ENCODE assay signal across 1 cellular context in the genomic region with DNA sequence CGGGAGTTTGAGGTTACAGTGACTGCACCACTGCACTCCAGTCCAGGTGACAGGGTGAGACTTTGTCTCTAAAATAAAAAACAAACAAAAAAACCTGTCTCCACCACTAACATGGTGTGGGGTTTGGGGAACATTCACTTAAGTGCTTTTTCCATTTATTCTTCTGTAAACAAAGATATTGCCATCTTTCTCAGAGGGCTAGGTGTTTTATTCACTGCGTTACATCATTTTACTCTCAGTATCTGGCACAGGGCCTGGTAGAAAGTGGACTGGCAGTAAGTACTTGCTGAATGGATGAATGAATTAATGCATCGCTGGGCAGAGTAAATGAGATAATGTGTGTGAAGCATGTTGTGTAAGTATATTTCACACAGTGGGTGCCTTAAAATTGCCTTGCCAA.
TF ChIP-seq lines count a peak whose summit lies in the region.

No MANE protein-coding gene starts in this region.

TF ChIP-seq in HEK293, 187 proteins besides CTCF, POLR2A, EP300 and RAD21 (continued from another document):
- TF ChIP-seq, protein P1, sequence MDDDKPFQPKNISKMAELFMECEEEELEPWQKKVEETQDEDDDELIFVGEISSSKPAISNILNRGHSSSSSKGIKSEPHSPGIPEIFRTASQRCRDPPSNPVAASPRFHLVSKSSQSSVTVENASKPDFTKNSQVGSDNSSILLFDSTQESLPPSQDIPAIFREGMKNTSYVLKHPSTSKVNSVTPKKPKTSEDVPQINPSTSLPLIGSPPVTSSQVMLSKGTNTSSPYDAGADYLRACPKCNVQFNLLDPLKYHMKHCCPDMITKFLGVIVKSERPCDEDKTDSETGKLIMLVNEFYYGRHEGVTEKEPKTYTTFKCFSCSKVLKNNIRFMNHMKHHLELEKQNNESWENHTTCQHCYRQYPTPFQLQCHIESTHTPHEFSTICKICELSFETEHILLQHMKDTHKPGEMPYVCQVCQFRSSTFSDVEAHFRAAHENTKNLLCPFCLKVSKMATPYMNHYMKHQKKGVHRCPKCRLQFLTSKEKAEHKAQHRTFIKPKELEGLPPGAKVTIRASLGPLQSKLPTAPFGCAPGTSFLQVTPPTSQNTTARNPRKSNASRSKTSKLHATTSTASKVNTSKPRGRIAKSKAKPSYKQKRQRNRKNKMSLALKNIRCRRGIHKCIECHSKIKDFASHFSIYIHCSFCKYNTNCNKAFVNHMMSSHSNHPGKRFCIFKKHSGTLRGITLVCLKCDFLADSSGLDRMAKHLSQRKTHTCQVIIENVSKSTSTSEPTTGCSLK (tag by site-specific recombination; IDR thresholded peaks at IDR 0.05), result no peak
- TF ChIP-seq, protein P2, sequence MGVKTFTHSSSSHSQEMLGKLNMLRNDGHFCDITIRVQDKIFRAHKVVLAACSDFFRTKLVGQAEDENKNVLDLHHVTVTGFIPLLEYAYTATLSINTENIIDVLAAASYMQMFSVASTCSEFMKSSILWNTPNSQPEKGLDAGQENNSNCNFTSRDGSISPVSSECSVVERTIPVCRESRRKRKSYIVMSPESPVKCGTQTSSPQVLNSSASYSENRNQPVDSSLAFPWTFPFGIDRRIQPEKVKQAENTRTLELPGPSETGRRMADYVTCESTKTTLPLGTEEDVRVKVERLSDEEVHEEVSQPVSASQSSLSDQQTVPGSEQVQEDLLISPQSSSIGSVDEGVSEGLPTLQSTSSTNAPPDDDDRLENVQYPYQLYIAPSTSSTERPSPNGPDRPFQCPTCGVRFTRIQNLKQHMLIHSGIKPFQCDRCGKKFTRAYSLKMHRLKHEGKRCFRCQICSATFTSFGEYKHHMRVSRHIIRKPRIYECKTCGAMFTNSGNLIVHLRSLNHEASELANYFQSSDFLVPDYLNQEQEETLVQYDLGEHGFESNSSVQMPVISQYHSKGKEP (tag by site-specific recombination; IDR thresholded peaks at IDR 0.05), result peak; percentile 42; the same call in 1 of the 2 replicates
- TF ChIP-seq ZNF473 (tag by site-specific recombination; IDR thresholded peaks at IDR 0.05) (no peak), MZF1 (tag by site-specific recombination; IDR thresholded peaks at IDR 0.05; ENCODE audit: borderline replicate concordance) (peak; percentile 41; the same call in 1 of the 2 replicates), ZNF501 (tag by site-specific recombination; IDR thresholded peaks at IDR 0.05) (no peak), ZNF76 (tag by site-specific recombination; IDR thresholded peaks at IDR 0.05; ENCODE audit: borderline replicate concordance, low read depth) (no peak), SCRT2 (tag by site-specific recombination; IDR thresholded peaks at IDR 0.05) (no peak), ZNF2 (tag by site-specific recombination; IDR thresholded peaks at IDR 0.05) (no peak), ZNF274 (IDR thresholded peaks at IDR 0.05; ENCODE audit: low read length) (no peak), ZNF274 (tag by site-specific recombination; IDR thresholded peaks at IDR 0.05; ENCODE audit: borderline replicate concordance) (no peak), ZNF585B (tag by site-specific recombination; IDR thresholded peaks at IDR 0.05) (no peak), ZNF324 (tag by site-specific recombination; IDR thresholded peaks at IDR 0.05) (no peak), ZNF184 (tag by site-specific recombination; IDR thresholded peaks at IDR 0.05) (no peak), ZNF510 (tag by site-specific recombination; IDR thresholded peaks at IDR 0.05; ENCODE audit: insufficient replicate concordance) (no peak), ZNF169 (tag by site-specific recombination; IDR thresholded peaks at IDR 0.05) (no peak), ZNF140 (tag by site-specific recombination; IDR thresholded peaks at IDR 0.05) (no peak), ZNF664 (tag by site-specific recombination; IDR thresholded peaks at IDR 0.05) (no peak), YY2 (tag by site-specific recombination; IDR thresholded peaks at IDR 0.05) (no peak), ZNF776 (tag by site-specific recombination; IDR thresholded peaks at IDR 0.05; ENCODE audit: borderline replicate concordance) (no peak), ZBTB20 (tag by site-specific recombination; IDR thresholded peaks at IDR 0.05) (no peak), GLI4 (tag by site-specific recombination; IDR thresholded peaks at IDR 0.05) (no peak), ZNF549 (tag by site-specific recombination; IDR thresholded peaks at IDR 0.05) (no peak), ZFP69B (tag by site-specific recombination; IDR thresholded peaks at IDR 0.05) (no peak), KLF10 (tag by site-specific recombination; IDR thresholded peaks at IDR 0.05) (no peak), ZBTB48 (tag by site-specific recombination; IDR thresholded peaks at IDR 0.05) (no peak)
- TF ChIP-seq, protein P3, sequence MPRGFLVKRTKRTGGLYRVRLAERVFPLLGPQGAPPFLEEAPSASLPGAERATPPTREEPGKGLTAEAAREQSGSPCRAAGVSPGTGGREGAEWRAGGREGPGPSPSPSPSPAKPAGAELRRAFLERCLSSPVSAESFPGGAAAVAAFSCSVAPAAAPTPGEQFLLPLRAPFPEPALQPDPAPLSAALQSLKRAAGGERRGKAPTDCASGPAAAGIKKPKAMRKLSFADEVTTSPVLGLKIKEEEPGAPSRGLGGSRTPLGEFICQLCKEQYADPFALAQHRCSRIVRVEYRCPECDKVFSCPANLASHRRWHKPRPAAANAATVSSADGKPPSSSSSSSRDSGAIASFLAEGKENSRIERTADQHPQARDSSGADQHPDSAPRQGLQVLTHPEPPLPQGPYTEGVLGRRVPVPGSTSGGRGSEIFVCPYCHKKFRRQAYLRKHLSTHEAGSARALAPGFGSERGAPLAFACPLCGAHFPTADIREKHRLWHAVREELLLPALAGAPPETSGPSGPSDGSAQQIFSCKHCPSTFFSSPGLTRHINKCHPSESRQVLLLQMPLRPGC (tag by site-specific recombination; IDR thresholded peaks at IDR 0.05), result no peak
- TF ChIP-seq, protein P4, sequence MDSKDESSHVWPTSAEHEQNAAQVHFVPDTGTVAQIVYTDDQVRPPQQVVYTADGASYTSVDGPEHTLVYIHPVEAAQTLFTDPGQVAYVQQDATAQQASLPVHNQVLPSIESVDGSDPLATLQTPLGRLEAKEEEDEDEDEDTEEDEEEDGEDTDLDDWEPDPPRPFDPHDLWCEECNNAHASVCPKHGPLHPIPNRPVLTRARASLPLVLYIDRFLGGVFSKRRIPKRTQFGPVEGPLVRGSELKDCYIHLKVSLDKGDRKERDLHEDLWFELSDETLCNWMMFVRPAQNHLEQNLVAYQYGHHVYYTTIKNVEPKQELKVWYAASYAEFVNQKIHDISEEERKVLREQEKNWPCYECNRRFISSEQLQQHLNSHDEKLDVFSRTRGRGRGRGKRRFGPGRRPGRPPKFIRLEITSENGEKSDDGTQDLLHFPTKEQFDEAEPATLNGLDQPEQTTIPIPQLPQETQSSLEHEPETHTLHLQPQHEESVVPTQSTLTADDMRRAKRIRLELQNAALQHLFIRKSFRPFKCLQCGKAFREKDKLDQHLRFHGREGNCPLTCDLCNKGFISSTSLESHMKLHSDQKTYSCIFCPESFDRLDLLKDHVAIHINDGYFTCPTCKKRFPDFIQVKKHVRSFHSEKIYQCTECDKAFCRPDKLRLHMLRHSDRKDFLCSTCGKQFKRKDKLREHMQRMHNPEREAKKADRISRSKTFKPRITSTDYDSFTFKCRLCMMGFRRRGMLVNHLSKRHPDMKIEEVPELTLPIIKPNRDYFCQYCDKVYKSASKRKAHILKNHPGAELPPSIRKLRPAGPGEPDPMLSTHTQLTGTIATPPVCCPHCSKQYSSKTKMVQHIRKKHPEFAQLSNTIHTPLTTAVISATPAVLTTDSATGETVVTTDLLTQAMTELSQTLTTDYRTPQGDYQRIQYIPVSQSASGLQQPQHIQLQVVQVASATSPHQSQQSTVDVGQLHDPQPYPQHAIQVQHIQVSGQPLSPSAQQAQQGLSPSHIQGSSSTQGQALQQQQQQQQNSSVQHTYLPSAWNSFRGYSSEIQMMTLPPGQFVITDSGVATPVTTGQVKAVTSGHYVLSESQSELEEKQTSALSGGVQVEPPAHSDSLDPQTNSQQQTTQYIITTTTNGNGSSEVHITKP (tag by site-specific recombination; IDR thresholded peaks at IDR 0.05), result 0 out of 2 replicates have a peak, but pooled peaks have one; percentile 9
- TF ChIP-seq, protein P5, sequence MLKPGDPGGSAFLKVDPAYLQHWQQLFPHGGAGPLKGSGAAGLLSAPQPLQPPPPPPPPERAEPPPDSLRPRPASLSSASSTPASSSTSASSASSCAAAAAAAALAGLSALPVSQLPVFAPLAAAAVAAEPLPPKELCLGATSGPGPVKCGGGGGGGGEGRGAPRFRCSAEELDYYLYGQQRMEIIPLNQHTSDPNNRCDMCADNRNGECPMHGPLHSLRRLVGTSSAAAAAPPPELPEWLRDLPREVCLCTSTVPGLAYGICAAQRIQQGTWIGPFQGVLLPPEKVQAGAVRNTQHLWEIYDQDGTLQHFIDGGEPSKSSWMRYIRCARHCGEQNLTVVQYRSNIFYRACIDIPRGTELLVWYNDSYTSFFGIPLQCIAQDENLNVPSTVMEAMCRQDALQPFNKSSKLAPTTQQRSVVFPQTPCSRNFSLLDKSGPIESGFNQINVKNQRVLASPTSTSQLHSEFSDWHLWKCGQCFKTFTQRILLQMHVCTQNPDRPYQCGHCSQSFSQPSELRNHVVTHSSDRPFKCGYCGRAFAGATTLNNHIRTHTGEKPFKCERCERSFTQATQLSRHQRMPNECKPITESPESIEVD (tag by site-specific recombination; IDR thresholded peaks at IDR 0.05), result peak; percentile 77
- TF ChIP-seq, protein P6, sequence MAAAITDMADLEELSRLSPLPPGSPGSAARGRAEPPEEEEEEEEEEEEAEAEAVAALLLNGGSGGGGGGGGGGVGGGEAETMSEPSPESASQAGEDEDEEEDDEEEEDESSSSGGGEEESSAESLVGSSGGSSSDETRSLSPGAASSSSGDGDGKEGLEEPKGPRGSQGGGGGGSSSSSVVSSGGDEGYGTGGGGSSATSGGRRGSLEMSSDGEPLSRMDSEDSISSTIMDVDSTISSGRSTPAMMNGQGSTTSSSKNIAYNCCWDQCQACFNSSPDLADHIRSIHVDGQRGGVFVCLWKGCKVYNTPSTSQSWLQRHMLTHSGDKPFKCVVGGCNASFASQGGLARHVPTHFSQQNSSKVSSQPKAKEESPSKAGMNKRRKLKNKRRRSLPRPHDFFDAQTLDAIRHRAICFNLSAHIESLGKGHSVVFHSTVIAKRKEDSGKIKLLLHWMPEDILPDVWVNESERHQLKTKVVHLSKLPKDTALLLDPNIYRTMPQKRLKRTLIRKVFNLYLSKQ (tag by site-specific recombination; IDR thresholded peaks at IDR 0.05; ENCODE audit: borderline replicate concordance), result no peak
- TF ChIP-seq, protein P7, sequence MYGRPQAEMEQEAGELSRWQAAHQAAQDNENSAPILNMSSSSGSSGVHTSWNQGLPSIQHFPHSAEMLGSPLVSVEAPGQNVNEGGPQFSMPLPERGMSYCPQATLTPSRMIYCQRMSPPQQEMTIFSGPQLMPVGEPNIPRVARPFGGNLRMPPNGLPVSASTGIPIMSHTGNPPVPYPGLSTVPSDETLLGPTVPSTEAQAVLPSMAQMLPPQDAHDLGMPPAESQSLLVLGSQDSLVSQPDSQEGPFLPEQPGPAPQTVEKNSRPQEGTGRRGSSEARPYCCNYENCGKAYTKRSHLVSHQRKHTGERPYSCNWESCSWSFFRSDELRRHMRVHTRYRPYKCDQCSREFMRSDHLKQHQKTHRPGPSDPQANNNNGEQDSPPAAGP (tag by site-specific recombination; IDR thresholded peaks at IDR 0.05), result no peak
- TF ChIP-seq, protein P8, sequence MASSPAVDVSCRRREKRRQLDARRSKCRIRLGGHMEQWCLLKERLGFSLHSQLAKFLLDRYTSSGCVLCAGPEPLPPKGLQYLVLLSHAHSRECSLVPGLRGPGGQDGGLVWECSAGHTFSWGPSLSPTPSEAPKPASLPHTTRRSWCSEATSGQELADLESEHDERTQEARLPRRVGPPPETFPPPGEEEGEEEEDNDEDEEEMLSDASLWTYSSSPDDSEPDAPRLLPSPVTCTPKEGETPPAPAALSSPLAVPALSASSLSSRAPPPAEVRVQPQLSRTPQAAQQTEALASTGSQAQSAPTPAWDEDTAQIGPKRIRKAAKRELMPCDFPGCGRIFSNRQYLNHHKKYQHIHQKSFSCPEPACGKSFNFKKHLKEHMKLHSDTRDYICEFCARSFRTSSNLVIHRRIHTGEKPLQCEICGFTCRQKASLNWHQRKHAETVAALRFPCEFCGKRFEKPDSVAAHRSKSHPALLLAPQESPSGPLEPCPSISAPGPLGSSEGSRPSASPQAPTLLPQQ (tag by site-specific recombination; IDR thresholded peaks at IDR 0.05), result no peak
- TF ChIP-seq, protein P9, sequence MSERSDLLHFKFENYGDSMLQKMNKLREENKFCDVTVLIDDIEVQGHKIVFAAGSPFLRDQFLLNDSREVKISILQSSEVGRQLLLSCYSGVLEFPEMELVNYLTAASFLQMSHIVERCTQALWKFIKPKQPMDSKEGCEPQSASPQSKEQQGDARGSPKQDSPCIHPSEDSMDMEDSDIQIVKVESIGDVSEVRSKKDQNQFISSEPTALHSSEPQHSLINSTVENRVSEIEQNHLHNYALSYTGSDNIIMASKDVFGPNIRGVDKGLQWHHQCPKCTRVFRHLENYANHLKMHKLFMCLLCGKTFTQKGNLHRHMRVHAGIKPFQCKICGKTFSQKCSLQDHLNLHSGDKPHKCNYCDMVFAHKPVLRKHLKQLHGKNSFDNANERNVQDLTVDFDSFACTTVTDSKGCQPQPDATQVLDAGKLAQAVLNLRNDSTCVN (tag by site-specific recombination; optimal IDR thresholded peaks at IDR 0.05), result no peak
- TF ChIP-seq, protein P10, sequence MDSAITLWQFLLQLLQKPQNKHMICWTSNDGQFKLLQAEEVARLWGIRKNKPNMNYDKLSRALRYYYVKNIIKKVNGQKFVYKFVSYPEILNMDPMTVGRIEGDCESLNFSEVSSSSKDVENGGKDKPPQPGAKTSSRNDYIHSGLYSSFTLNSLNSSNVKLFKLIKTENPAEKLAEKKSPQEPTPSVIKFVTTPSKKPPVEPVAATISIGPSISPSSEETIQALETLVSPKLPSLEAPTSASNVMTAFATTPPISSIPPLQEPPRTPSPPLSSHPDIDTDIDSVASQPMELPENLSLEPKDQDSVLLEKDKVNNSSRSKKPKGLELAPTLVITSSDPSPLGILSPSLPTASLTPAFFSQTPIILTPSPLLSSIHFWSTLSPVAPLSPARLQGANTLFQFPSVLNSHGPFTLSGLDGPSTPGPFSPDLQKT (IDR thresholded peaks at IDR 0.05; ENCODE audit: borderline replicate concordance, low read depth, low read length), result no peak
